8 cellular contexts compared by ENCODE assay signal in the genomic region with DNA sequence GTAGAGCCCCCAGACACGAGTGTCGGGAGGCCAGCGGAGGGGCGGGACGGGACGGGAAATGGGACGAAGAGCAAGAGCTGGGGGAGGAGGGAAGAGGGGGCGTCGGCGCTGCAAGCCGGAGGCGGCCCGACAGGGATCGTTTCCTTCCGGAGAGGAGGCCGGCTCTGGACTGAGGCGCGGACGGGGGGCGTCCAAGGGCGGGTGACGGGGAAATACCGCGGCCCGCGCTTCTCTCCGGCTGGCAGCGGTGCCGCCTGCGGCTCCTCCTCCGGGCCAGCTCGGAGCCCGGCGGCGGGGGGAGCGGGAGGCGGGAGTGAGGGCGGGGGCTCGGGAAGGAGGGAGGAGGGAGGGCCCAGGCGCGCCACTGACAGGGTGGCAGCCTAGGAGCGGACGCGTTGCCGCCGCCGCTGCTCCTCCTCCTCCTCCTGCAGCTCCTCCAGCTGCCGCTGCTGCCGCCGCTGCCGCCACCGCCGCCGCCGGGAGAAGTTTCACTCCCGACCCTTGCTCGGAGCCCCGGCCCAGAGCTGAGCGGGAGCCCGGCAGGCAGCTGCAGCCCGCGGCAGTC. TPM values are rescaled to one million over a fixed set of nuclear protein-coding genes. Genes with fewer than 3 reads are reported as not detected.
DNase-seq lines count a peak whose midpoint lies in the region; ATAC-seq and TF ChIP-seq lines count a peak whose summit lies in the region.

A gene (plus strand): TSS at position 364 of the 565 bp plus-strand sequence.

- ATAC-seq in GM18868 (IDR thresholded peaks at IDR 0.05; ENCODE audit: unreplicated experiment) (peak; percentile 60), HG03097 (IDR thresholded peaks at IDR 0.05; ENCODE audit: low FRiP score, unreplicated experiment) (peak; percentile 60), Right ventricle myocardium inferior (peak; percentile 96), upper lobe of right lung (peak; percentile 97)
- ATAC-seq in activated naive CD8-positive, alpha-beta T cell treated with anti-CD3 and anti-CD28 coated beads, Interleukin-2, amount 10 ng/mL, durations not matched to agents 7 days and 5 days (ENCODE audit: low read depth) = peak; percentile 89

- no peaks in the 10 kb centered on the region for H3K36me3 ChIP-seq in neuron (ENCODE audit: insufficient read depth, low read length)
- no peaks in the 10 kb centered on the region for H3K36me3 ChIP-seq in upper lobe of right lung

- H3K36me3 Mint-ChIP-seq in activated naive CD8-positive, alpha-beta T cell treated with anti-CD3 and anti-CD28 coated beads, Interleukin-2, amount 10 ng/mL, durations not matched to agents 7 days and 5 days = no peaks in the 10 kb centered on the region

- peak; percentile 79 for DNase-seq in AG10803 (ENCODE audit: low read depth)
- peak; percentile 21 for DNase-seq in NCI-H82 treated with DMSO at 0.1 percent for 48 hours (lab: John Stamatoyannopoulos, UW; ENCODE audit: unreplicated experiment)
- peak; percentile 64 for DNase-seq in activated naive CD8-positive, alpha-beta T cell treated with anti-CD3 and anti-CD28 coated beads, Interleukin-2, amount 10 ng/mL, durations not matched to agents 7 days and 5 days
- DNase-seq in Right ventricle myocardium inferior (ENCODE audit: missing footprints) = peak; percentile 90
- DNase-seq in upper lobe of right lung = peak; percentile 94

- POLR2A ChIA-PET in activated naive CD8-positive, alpha-beta T cell treated with anti-CD3 and anti-CD28 coated beads, Interleukin-2, amount 10 ng/mL, durations not matched to agents 7 days and 5 days (lab: Charles Lee) = no interaction called here

- H3K9me3 ChIP-seq in neuron (ENCODE audit: low read length) = no peaks in the 10 kb centered on the region
- H3K9me3 ChIP-seq in upper lobe of right lung = no peaks in the 10 kb centered on the region

- intact Hi-C loops in Right ventricle myocardium inferior (cut with DNase I) (loop anchor here (10.0 kb wide), 2 partner anchors 241 to 1511 kb away; no protein-coding TSS in a partner anchor), upper lobe of right lung (cut with DNase I) (no loop called here)

- peaks cover 8% of the 10 kb centered on the region for H3K4me1 Mint-ChIP-seq in activated naive CD8-positive, alpha-beta T cell treated with anti-CD3 and anti-CD28 coated beads, Interleukin-2, amount 10 ng/mL, durations not matched to agents 7 days and 5 days

- H3K4me3 ChIP-seq in AG10803 (ENCODE audit: low read length) (peak within 1 kb of the TSS; percentile 66), neuron (ENCODE audit: low read length) (peak within 1 kb of the TSS; percentile 43), upper lobe of right lung (peak within 1 kb of the TSS; percentile 67)

- H3K4me3 Mint-ChIP-seq in activated naive CD8-positive, alpha-beta T cell treated with anti-CD3 and anti-CD28 coated beads, Interleukin-2, amount 10 ng/mL, durations not matched to agents 7 days and 5 days = peak within 1 kb of the TSS; percentile 84

- H2AFZ ChIP-seq in neuron (ENCODE audit: low read depth, low read length) = peak within 1 kb of the TSS; percentile 94

- H3K4me1 ChIP-seq in neuron (ENCODE audit: insufficient read depth, low read length) (peaks cover 17% of the 10 kb centered on the region), upper lobe of right lung (peaks cover 18% of the 10 kb centered on the region)

- peak within 1 kb of the TSS; percentile 84 for H3K27ac ChIP-seq in upper lobe of right lung

- H3K27ac Mint-ChIP-seq in activated naive CD8-positive, alpha-beta T cell treated with anti-CD3 and anti-CD28 coated beads, Interleukin-2, amount 10 ng/mL, durations not matched to agents 7 days and 5 days = no peak within 1 kb of the TSS

- no peaks in the 10 kb centered on the region for H3K9me3 Mint-ChIP-seq in activated naive CD8-positive, alpha-beta T cell treated with anti-CD3 and anti-CD28 coated beads, Interleukin-2, amount 10 ng/mL, durations not matched to agents 7 days and 5 days

- peaks cover 49% of the 10 kb centered on the region for H3K27me3 Mint-ChIP-seq in activated naive CD8-positive, alpha-beta T cell treated with anti-CD3 and anti-CD28 coated beads, Interleukin-2, amount 10 ng/mL, durations not matched to agents 7 days and 5 days

- peaks cover 40% of the 10 kb centered on the region for H3K27me3 ChIP-seq in neuron (ENCODE audit: insufficient read depth, low read length)
- peaks cover 3% of the 10 kb centered on the region for H3K27me3 ChIP-seq in upper lobe of right lung

- no peak for TF ChIP-seq CTCF in AG10803 (conservative IDR thresholded peaks at IDR 0.05; ENCODE audit: low read length)
- TF ChIP-seq CTCF in upper lobe of right lung (IDR thresholded peaks at IDR 0.05) = peak; percentile 18

RNA-seq across cellular contexts. Expression of the gene that starts here (rescaled TPM):
- total RNA-seq in activated naive CD8-positive, alpha-beta T cell treated with anti-CD3 and anti-CD28 coated beads, Interleukin-2, amount 10 ng/mL, durations not matched to agents 7 days and 5 days = not detected
- 0.57 TPM for total RNA-seq in Right ventricle myocardium inferior
- 5.7 TPM for total RNA-seq in upper lobe of right lung

Comparison
In these comparisons a context has a peak if more than half of its experiments do, and no peak if none do; other contexts are left out.
1. Peak in every context shown above with its lines: DNase-seq, ATAC-seq, H3K4me3 ChIP-seq and H3K27ac ChIP-seq.
2. Peak in DNase-seq and ATAC-seq in activated naive CD8-positive, alpha-beta T cell treated with anti-CD3 and anti-CD28 coated beads, Interleukin-2, amount 10 ng/mL, durations not matched to agents 7 days and 5 days; RNA of the gene not detected or under 1 TPM.
3. Peak in DNase-seq and ATAC-seq in Right ventricle myocardium inferior; RNA of the gene not detected or under 1 TPM.
4. DNase-seq: peak in every context shown above with its lines; median percentile 94 in upper lobe of right lung; 90 in Right ventricle myocardium inferior; 79 in AG10803; 64 in activated naive CD8-positive, alpha-beta T cell treated with anti-CD3 and anti-CD28 coated beads, Interleukin-2, amount 10 ng/mL, durations not matched to agents 7 days and 5 days; 21 in NCI-H82 treated with DMSO at 0.1 percent for 48 hours.